Comparison of ENCODE assay signal across 8 cellular contexts in the genomic region with DNA sequence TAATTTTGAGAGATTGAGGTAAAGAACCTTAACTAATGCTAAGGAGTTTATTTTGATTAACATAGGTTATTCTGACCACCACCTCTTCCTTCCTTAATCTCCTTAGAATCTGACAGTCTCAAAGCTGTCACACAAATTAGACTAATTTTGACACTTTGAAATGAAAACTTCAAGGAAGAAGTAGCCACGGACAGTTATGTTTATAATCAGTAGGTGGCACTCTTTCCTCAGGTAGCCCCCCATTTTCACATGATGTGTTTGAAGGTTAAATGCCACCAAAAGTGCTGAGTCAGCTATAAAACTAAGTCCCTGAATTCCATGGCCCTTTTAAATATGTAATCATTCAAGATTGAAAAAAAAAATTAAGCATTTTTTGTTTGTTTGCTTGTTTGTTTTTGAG. TPM values are rescaled to one million over a fixed set of nuclear protein-coding genes. Genes with fewer than 3 reads are reported as not detected.
A peak's percentile ranks its signal among the peaks of the same experiment; 100 is the strongest.
DNase-seq lines count a peak whose midpoint lies in the region; ATAC-seq, FAIRE-seq and TF ChIP-seq lines count a peak whose summit lies in the region.

No MANE protein-coding gene starts in this region.

- H3K9me3 ChIP-seq in A673 (ENCODE audit: low read depth, low read length, poor library complexity, severe bottlenecking) (no peaks in the 10 kb centered on the region), endothelial cell of umbilical vein (replicated peaks; ENCODE audit: control insufficient read depth, insufficient read depth, low read length) (no peaks in the 10 kb centered on the region), spleen (no peaks in the 10 kb centered on the region)

- H3K27me3 ChIP-seq in A673 (replicated peaks; ENCODE audit: insufficient read depth, low read depth, low read length, poor library complexity) = no peaks in the 10 kb centered on the region
- H3K27me3 ChIP-seq in endothelial cell of umbilical vein (ENCODE audit: control insufficient read depth in 2 of 2, insufficient read depth in 2 of 2, low read length in 2 of 2) = no peaks in the 10 kb centered on the region
- no peaks in the 10 kb centered on the region for H3K27me3 ChIP-seq in spleen (replicated peaks in 1 of 7)

- H3K4me2 ChIP-seq in endothelial cell of umbilical vein (ENCODE audit: insufficient read depth, low read length) = no peak overlapping the region

- TF ChIP-seq POLR2A in NB4 (IDR thresholded peaks at IDR 0.05; ENCODE audit: extremely low read depth, insufficient read length) = no peak
- no peak for TF ChIP-seq POLR2A in endothelial cell of umbilical vein (IDR thresholded peaks at IDR 0.05; ENCODE audit: low read depth, low read length)
- TF ChIP-seq POLR2A in spleen (IDR thresholded peaks at IDR 0.05) = no peak

- CTCF ChIA-PET in A673 (lab: Charles Lee) (no interaction called here), endothelial cell of umbilical vein (lab: Charles Lee) (interaction anchor here (0.6 to 1.7 kb wide), 5 partner anchors 9 to 322 kb away, joined by 3 to 7 read pairs (median 4); a partner anchor contains a TSS)

- ATAC-seq in HG02571 (IDR thresholded peaks at IDR 0.05; ENCODE audit: unreplicated experiment) (no peak), HG03139 (IDR thresholded peaks at IDR 0.05; ENCODE audit: unreplicated experiment) (no peak)

- intact Hi-C loops in A673 (cut with micrococcal nuclease; ENCODE audit: unreplicated experiment) (loop anchor here (5.0 to 10.0 kb wide), 2 partner anchors 325 to 557 kb away; no protein-coding TSS in a partner anchor), endothelial cell of umbilical vein (cut with micrococcal nuclease) (loop anchor here (2.0 kb wide), 1 partner anchor 323 kb away; no protein-coding TSS in a partner anchor), spleen (cut with DNase I; ENCODE audit: low total_unique reads) (no loop called here)

- no peaks in the 10 kb centered on the region for H3K4me1 ChIP-seq in A673 (ENCODE audit: insufficient read depth, low read length, poor library complexity, severe bottlenecking)
- H3K4me1 ChIP-seq in endothelial cell of umbilical vein (ENCODE audit: control insufficient read depth, extremely low read depth, insufficient read depth, low read length) = no peaks in the 10 kb centered on the region
- H3K4me1 ChIP-seq in spleen = no peaks in the 10 kb centered on the region

- TF ChIP-seq CTCF in A673 (conservative IDR thresholded peaks at IDR 0.05; ENCODE audit: low read depth, low read length) (peak; percentile 61), GM12875 (IDR thresholded peaks at IDR 0.05; ENCODE audit: borderline replicate concordance, insufficient read depth, low read depth, low read length) (peak; percentile 35; the same call in 1 of the 2 replicates), NB4 (IDR thresholded peaks at IDR 0.05; ENCODE audit: low read depth, low read length) (peak; percentile 44), endothelial cell of umbilical vein (IDR thresholded peaks at IDR 0.05; ENCODE audit: extremely low read depth in 1 of 2, insufficient read depth in 1 of 2, low read depth in 1 of 2, low read length in 2 of 2) (peak in 1 of 2 donors; percentile 24), spleen (IDR thresholded peaks at IDR 0.05 in 8 of 11, conservative IDR thresholded peaks at IDR 0.05 in 3 of 11) (peak in 5 of 11 experiments; percentile 19 to 30 (median 28))

- FAIRE-seq in endothelial cell of umbilical vein (lab: Jason Lieb, UNC) = peak; percentile 31

- H3K27ac ChIP-seq in A673 (ENCODE audit: low read depth, low read length, poor library complexity, severe bottlenecking) (no peak overlapping the region), endothelial cell of umbilical vein (ENCODE audit: insufficient read depth, low read depth, low read length) (no peak overlapping the region), spleen (no peak overlapping the region)

- no peak overlapping the region for H3K9ac ChIP-seq in endothelial cell of umbilical vein (replicated peaks; ENCODE audit: extremely low read depth, insufficient read depth, low read length)

- H2AFZ ChIP-seq in endothelial cell of umbilical vein (ENCODE audit: low read depth, low read length) = no peak overlapping the region

- H3K79me2 ChIP-seq in endothelial cell of umbilical vein (ENCODE audit: control insufficient read depth, insufficient read depth, low read length) = no peaks in the 10 kb centered on the region

- peak; percentile 55 for DNase-seq in A673 (ENCODE audit: low spot score)
- peak; percentile 73 for DNase-seq in NB4 (ENCODE audit: low read depth)
- peak; percentile 31 for DNase-seq in endothelial cell of umbilical vein (ENCODE audit: low read depth, low spot score)
- no peak for DNase-seq in spleen
- DNase-seq in KG1 (lab: John Stamatoyannopoulos, UW) = no peak

- H3K4me3 ChIP-seq in A673 (ENCODE audit: low read depth, low read length, poor library complexity, severe bottlenecking) (no peak overlapping the region), GM12875 (ENCODE audit: low read depth, low read length) (no peak overlapping the region), NB4 (ENCODE audit: low read depth, low read length) (no peak overlapping the region), endothelial cell of umbilical vein (replicated peaks in 1 of 3; ENCODE audit: insufficient read depth in 1 of 3, low read depth in 1 of 3, low read length in 3 of 3) (no peak overlapping the region), spleen (no peak overlapping the region)

- H3K36me3 ChIP-seq in A673 (ENCODE audit: insufficient read depth, low read length, poor library complexity, severe bottlenecking) (peaks cover 18% of the 10 kb centered on the region), endothelial cell of umbilical vein (ENCODE audit: control insufficient read depth in 2 of 2, extremely low read depth in 1 of 2, insufficient read depth in 2 of 2, low read length in 2 of 2) (peaks cover 0 to 6% of the 10 kb centered on the region in 2 experiments), spleen (peaks cover 0 to 43% (median 25%) of the 10 kb centered on the region in 6 donors)

- POLR2A ChIA-PET in A673 (lab: Charles Lee; ENCODE audit: low non-redundant PET) = no interaction called here
- POLR2A ChIA-PET in endothelial cell of umbilical vein (lab: Charles Lee) = no interaction called here

- TSS peak; percentile 10 for BruUV-seq in A673 (replicated peaks; lab: Mats Ljungman, UMichigan)
- BruUV-seq in endothelial cell of umbilical vein (replicated peaks; lab: Mats Ljungman, UMichigan) = no TSS peak

- no peaks in the 10 kb centered on the region for H3K9me1 ChIP-seq in endothelial cell of umbilical vein (replicated peaks; ENCODE audit: control insufficient read depth, extremely low read depth, insufficient read depth, low read length)

- dilution Hi-C loops in endothelial cell of umbilical vein (cut with MboI; ENCODE audit: extremely low pct_ligation_motif_present, low sequenced_read_pairs) = no loop called here

- WGBS in spleen, 5 donors = 6 to 25% (median 21%) methylated on average over 1 of the region's 1 CpG

- no peaks in the 10 kb centered on the region for H4K20me1 ChIP-seq in endothelial cell of umbilical vein (replicated peaks; ENCODE audit: control insufficient read depth, extremely low read depth, insufficient read depth, low read length)

TF ChIP-seq in endothelial cell of umbilical vein, 7 proteins besides CTCF, POLR2A, EP300 and RAD21 (continues in another document):
- no peak for TF ChIP-seq FOS (IDR thresholded peaks at IDR 0.05; ENCODE audit: borderline replicate concordance, insufficient read depth, low read length)
- no peak for TF ChIP-seq MYC (IDR thresholded peaks at IDR 0.05; ENCODE audit: low read depth, low read length)
- TF ChIP-seq POLR2AphosphoS5 (IDR thresholded peaks at IDR 0.05; ENCODE audit: insufficient read depth, low read depth, low read length) = no peak
- TF ChIP-seq JUN (IDR thresholded peaks at IDR 0.05; ENCODE audit: borderline replicate concordance, insufficient read depth, insufficient read length, low read depth) = no peak

RNA-seq across cellular contexts. Expression of a gene that starts 22.4 kb away (rescaled TPM):
- total RNA-seq in A673 (2021) (88.2 and 104 TPM in 2 replicates), endothelial cell of umbilical vein (58.5 and 60.1 TPM in 2 replicates), spleen (10 to 100 TPM; 51.4 to 69.2 (median 55.7) TPM)
- polyA plus RNA-seq in endothelial cell of umbilical vein (52.5 and 52.9 TPM in 2 replicates), spleen (1 to 10 TPM; 4.3 to 8.8 (median 5.8) TPM)
- polyA plus RNA-seq in endothelial cell of umbilical vein (2011; cell fraction: cytosol; rRNA removed) = 24.2 and 28.6 TPM in 2 replicates
- polyA plus RNA-seq in endothelial cell of umbilical vein (2011; cell fraction: nucleus; rRNA removed) = 16.3 and 21.1 TPM in 2 replicates
- 31.1 and 43.6 TPM in 2 replicates for polyA plus RNA-seq in endothelial cell of umbilical vein (2012)
- polyA minus RNA-seq in endothelial cell of umbilical vein = 153 and 172 TPM in 2 replicates
- polyA minus RNA-seq in endothelial cell of umbilical vein (2011; cell fraction: cytosol; rRNA and poly(A)+ RNA removed) = 87.4 TPM
- 31.8 and 47.2 TPM in 2 replicates for polyA minus RNA-seq in endothelial cell of umbilical vein (2011; cell fraction: nucleus; rRNA and poly(A)+ RNA removed)

RNA-seq across cellular contexts. Expression of a gene that starts 23.9 kb away (rescaled TPM):
- 0.26 and 0.41 TPM in 2 replicates for total RNA-seq in A673 (2021)
- 0.15 and 0.16 TPM in 2 replicates for total RNA-seq in endothelial cell of umbilical vein
- 0.06 TPM in 2 replicates for polyA plus RNA-seq in endothelial cell of umbilical vein
- polyA plus RNA-seq in endothelial cell of umbilical vein (2011; cell fraction: cytosol; rRNA removed) = 0.01 and 0.03 TPM in 2 replicates
- polyA plus RNA-seq in endothelial cell of umbilical vein (2011; cell fraction: nucleus; rRNA removed) = 0.45 and 0.53 TPM in 2 replicates
- 0.04 and 0.12 TPM in 2 replicates for polyA plus RNA-seq in endothelial cell of umbilical vein (2012)
- 0.07 and 0.17 TPM in 2 replicates for polyA minus RNA-seq in endothelial cell of umbilical vein
- not detected for polyA minus RNA-seq in endothelial cell of umbilical vein (2011; cell fraction: cytosol; rRNA and poly(A)+ RNA removed)
- polyA minus RNA-seq in endothelial cell of umbilical vein (2011; cell fraction: nucleus; rRNA and poly(A)+ RNA removed) = 0.29 and 0.38 TPM in 2 replicates
- 1 to 10 TPM in 2 of 7 donors, under 1 TPM in 5; 0.37 to 2.5 (median 0.79) TPM for total RNA-seq in spleen
- polyA plus RNA-seq in spleen = under 1 TPM; 0.15 to 0.20 (median 0.16) TPM

RNA-seq across cellular contexts. Expression of a gene that starts 32.7 kb away (rescaled TPM):
- 55.8 and 62.4 TPM in 2 replicates for total RNA-seq in A673 (2021)
- 40.6 and 44.4 TPM in 2 replicates for total RNA-seq in endothelial cell of umbilical vein
- 20.2 and 24.5 TPM in 2 replicates for polyA plus RNA-seq in endothelial cell of umbilical vein
- polyA plus RNA-seq in endothelial cell of umbilical vein (2011; cell fraction: cytosol; rRNA removed) = 20.5 and 21.4 TPM in 2 replicates
- 16.6 and 19.1 TPM in 2 replicates for polyA plus RNA-seq in endothelial cell of umbilical vein (2011; cell fraction: nucleus; rRNA removed)
- 29.4 and 36.5 TPM in 2 replicates for polyA plus RNA-seq in endothelial cell of umbilical vein (2012)
- 47.8 and 50.9 TPM in 2 replicates for polyA minus RNA-seq in endothelial cell of umbilical vein
- polyA minus RNA-seq in endothelial cell of umbilical vein (2011; cell fraction: cytosol; rRNA and poly(A)+ RNA removed) = 33.5 TPM
- 26.2 and 32.1 TPM in 2 replicates for polyA minus RNA-seq in endothelial cell of umbilical vein (2011; cell fraction: nucleus; rRNA and poly(A)+ RNA removed)
- total RNA-seq in spleen = 10 to 100 TPM; 28.1 to 54.4 (median 35.0) TPM
- 10 to 100 TPM in 1 of 3 donors, 1 to 10 TPM in 2; 7.1 to 11.0 (median 8.5) TPM for polyA plus RNA-seq in spleen

Comparison
In these comparisons a context has a peak if more than half of its experiments do, and no peak if none do; other contexts are left out.
1. DNase-seq: peak in A673 (single experiment), NB4 (single experiment) and endothelial cell of umbilical vein (single experiment); none in spleen (single experiment) and KG1 (single experiment).